In the genomic region with DNA sequence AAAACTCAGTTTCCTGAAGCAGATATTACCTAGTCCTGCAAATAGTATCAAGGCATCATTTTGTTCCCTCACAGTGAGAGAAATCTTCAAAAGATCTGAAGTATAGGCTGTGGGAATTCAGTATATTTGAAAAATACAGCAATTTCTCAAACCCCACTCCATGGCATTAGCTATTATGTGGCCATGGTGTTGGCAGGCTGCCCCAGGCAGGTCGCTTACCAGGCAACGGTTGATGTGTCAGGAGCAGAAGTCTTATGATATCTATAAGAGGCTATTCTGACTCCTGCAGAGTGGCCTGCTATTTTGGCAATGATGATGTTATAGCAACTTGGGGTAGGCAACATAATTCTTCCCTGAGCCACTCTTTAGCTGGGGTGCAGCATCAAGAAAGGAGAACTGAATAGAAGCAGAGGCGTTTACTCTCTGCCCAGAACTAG, we compare ENCODE assay signal across 8 cellular contexts.
DNase-seq lines count a peak whose midpoint lies in the region; ATAC-seq and TF ChIP-seq lines count a peak whose summit lies in the region.

No MANE protein-coding gene starts in this region.

- H3K27me3 Mint-ChIP-seq in naive B cell, result no peaks in the 10 kb centered on the region

- no peaks in the 10 kb centered on the region for H3K36me3 Mint-ChIP-seq in naive B cell

- H3K27ac Mint-ChIP-seq in naive B cell, result peak overlapping the region; percentile 44 to 92 (median 58)

- TF ChIP-seq CTCF in astrocyte of the spinal cord (IDR thresholded peaks at IDR 0.05; ENCODE audit: low read depth, low read length) (no peak), BE2C (IDR thresholded peaks at IDR 0.05; ENCODE audit: low read depth, low read length) (no peak)

- no peaks in the 10 kb centered on the region for H3K27me3 ChIP-seq in BE2C

- H3K4me3 Mint-ChIP-seq in naive B cell, result no peak overlapping the region

- no peaks in the 10 kb centered on the region for H3K36me3 ChIP-seq in BE2C

- H3K4me1 Mint-ChIP-seq in naive B cell, result peaks cover 8 to 23% (median 19%) of the 10 kb centered on the region in 3 donors

- peak; percentile 39 for ATAC-seq in GM19463 (IDR thresholded peaks at IDR 0.05; ENCODE audit: unreplicated experiment)
- peak; percentile 52 for ATAC-seq in HG03342 (IDR thresholded peaks at IDR 0.05; ENCODE audit: unreplicated experiment)
- ATAC-seq in naive B cell (ENCODE audit: low read depth in 2 of 2), result peak; percentile 39 to 42

- H3K9me3 ChIP-seq in BE2C, result no peaks in the 10 kb centered on the region

- DNase-seq in astrocyte of the spinal cord (ENCODE audit: low read depth, low spot score) (peak; percentile 78), naive B cell (no peak), BE2C (no peak), NCI-H526 treated with DMSO at 0.1 percent for 48 hours (lab: John Stamatoyannopoulos, UW) (no peak)
- no peak for DNase-seq in stimulated activated CD4-positive, alpha-beta T cell treated with anti-CD3 and anti-CD28 coated beads, Interleukin-4, amount 100 ng/mL, for 1 hour
- no peak for DNase-seq in activated CD4-positive, alpha-beta T cell treated with anti-CD3 and anti-CD28 coated beads, Interleukin-2, amount 50 U/mL, for 48 hours

- no peaks in the 10 kb centered on the region for H3K4me1 ChIP-seq in BE2C

- H3K4me3 ChIP-seq in astrocyte of the spinal cord (ENCODE audit: low read depth, low read length) (no peak overlapping the region), BE2C (ENCODE audit: low read depth, low read length) (no peak overlapping the region)

- in situ Hi-C loops in astrocyte of the spinal cord (cut with HindIII; ENCODE audit: low sequenced_read_pairs), result no loop called here

- H3K9me3 Mint-ChIP-seq in naive B cell, result no peaks in the 10 kb centered on the region
